Comparison of ENCODE assay signal across 18 cellular contexts in the genomic region with DNA sequence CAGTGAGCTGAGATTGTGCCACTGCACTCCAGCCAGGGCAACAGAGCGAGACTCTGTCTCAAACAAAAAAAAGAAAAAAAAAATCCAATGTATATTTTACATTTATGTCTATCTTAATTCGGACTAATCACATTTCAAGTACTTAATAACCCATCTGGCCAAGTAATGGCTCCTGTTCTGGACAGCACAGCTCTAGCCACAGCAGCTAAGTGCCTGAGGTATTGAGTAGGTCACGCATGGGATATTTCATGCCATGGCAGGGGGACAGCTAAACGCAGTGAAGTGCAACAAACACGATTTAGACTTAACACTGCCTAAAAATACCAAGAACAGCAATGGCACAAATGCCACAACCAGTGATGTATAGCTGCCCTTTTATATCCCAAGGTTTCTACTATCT. TPM values are rescaled to one million over a fixed set of nuclear protein-coding genes. Genes with fewer than 3 reads are reported as not detected.
A peak's percentile ranks its signal among the peaks of the same experiment; 100 is the strongest.
DNase-seq lines count a peak whose midpoint lies in the region; ATAC-seq and TF ChIP-seq lines count a peak whose summit lies in the region.
"Had no signal": no experiment of that assay in that cellular context is flagged by ENCODE, and none has a peak within 500 bp of the region (broad histone marks: within the 10 kb centered on the region; RNA-seq: fewer than 3 reads in every experiment).

No MANE protein-coding gene starts in this region.

- H3K27ac ChIP-seq in esophagus squamous epithelium, result no peak overlapping the region
- no peak overlapping the region for H3K27ac ChIP-seq in body of pancreas
- H3K27ac ChIP-seq: SJCRH30 had no signal

- H3K4me1 ChIP-seq in esophagus squamous epithelium, result peaks cover 1 to 19% (median 9%) of the 10 kb centered on the region in 3 donors
- H3K4me1 ChIP-seq in body of pancreas, result peaks cover under 1% of the 10 kb centered on the region
- H3K4me1 ChIP-seq: SJCRH30 had no signal

- no peak for ATAC-seq in activated T-helper 17 cell treated with anti-CD3 and anti-CD28 coated beads, Interleukin-2, amount 50 U/mL, for 72 hours (replicated peaks)
- ATAC-seq in GM19351 (IDR thresholded peaks at IDR 0.05; ENCODE audit: unreplicated experiment), result no peak
- ATAC-seq in body of pancreas, result no peak
- ATAC-seq: HCT116, K562, Panc1 had no signal

- H3K27ac Mint-ChIP-seq in activated naive CD8-positive, alpha-beta T cell, result peak overlapping the region; percentile 42
- H3K27ac Mint-ChIP-seq in activated naive CD8-positive, alpha-beta T cell treated with anti-CD3 and anti-CD28 coated beads for 36 hours, result no peak overlapping the region
- peak overlapping the region; percentile 15 for H3K27ac Mint-ChIP-seq in activated T-helper 17 cell treated with anti-CD3 and anti-CD28 coated beads, Interleukin-2, amount 50 U/mL, for 72 hours

- intact Hi-C loops in esophagus squamous epithelium (cut with DNase I), result no loop called here
- intact Hi-C loops in body of pancreas (cut with DNase I), result no loop called here

- no peak overlapping the region for H3K4me3 ChIP-seq in esophagus squamous epithelium
- H3K4me3 ChIP-seq in body of pancreas, result no peak overlapping the region
- H3K4me3 ChIP-seq: K562, SJCRH30 had no signal

- TF ChIP-seq POLR2A in esophagus squamous epithelium (IDR thresholded peaks at IDR 0.05) (no peak), body of pancreas (IDR thresholded peaks at IDR 0.05) (no peak)

- no peaks in the 10 kb centered on the region for H3K9me3 Mint-ChIP-seq in activated naive CD8-positive, alpha-beta T cell (ENCODE audit: low read depth)
- no peaks in the 10 kb centered on the region for H3K9me3 Mint-ChIP-seq in activated naive CD8-positive, alpha-beta T cell treated with anti-CD3 and anti-CD28 coated beads for 36 hours
- no peaks in the 10 kb centered on the region for H3K9me3 Mint-ChIP-seq in activated T-helper 17 cell treated with anti-CD3 and anti-CD28 coated beads, Interleukin-2, amount 50 U/mL, for 72 hours

- no peak overlapping the region for H3K4me3 Mint-ChIP-seq in activated naive CD8-positive, alpha-beta T cell
- H3K4me3 Mint-ChIP-seq in activated naive CD8-positive, alpha-beta T cell treated with anti-CD3 and anti-CD28 coated beads for 36 hours, result no peak overlapping the region
- no peak overlapping the region for H3K4me3 Mint-ChIP-seq in activated T-helper 17 cell treated with anti-CD3 and anti-CD28 coated beads, Interleukin-2, amount 50 U/mL, for 72 hours

- no peak for TF ChIP-seq CTCF in esophagus squamous epithelium (IDR thresholded peaks at IDR 0.05)
- no peak for TF ChIP-seq CTCF in body of pancreas (IDR thresholded peaks at IDR 0.05)

- peaks cover 0 to 40% (median 0%) of the 10 kb centered on the region in 3 donors for H3K36me3 ChIP-seq in esophagus squamous epithelium
- no peaks in the 10 kb centered on the region for H3K36me3 ChIP-seq in body of pancreas (replicated peaks in 1 of 2; ENCODE audit: insufficient read depth in 1 of 2, low read depth in 2 of 2)

- H3K27me3 ChIP-seq in esophagus squamous epithelium (no peaks in the 10 kb centered on the region), body of pancreas (no peaks in the 10 kb centered on the region)
- H3K27me3 ChIP-seq: SJCRH30 had no signal

- H3K27me3 Mint-ChIP-seq in activated naive CD8-positive, alpha-beta T cell, result no peaks in the 10 kb centered on the region
- H3K27me3 Mint-ChIP-seq in activated naive CD8-positive, alpha-beta T cell treated with anti-CD3 and anti-CD28 coated beads for 36 hours, result no peaks in the 10 kb centered on the region
- H3K27me3 Mint-ChIP-seq in activated T-helper 17 cell treated with anti-CD3 and anti-CD28 coated beads, Interleukin-2, amount 50 U/mL, for 72 hours, result no peaks in the 10 kb centered on the region

- 85% methylated on average over 5 of the region's 5 CpGs for WGBS in esophagus squamous epithelium, 2 donors
- WGBS in body of pancreas, 2 donors, result 85 to 88% methylated on average over 5 of the region's 5 CpGs

- H3K9me3 ChIP-seq in esophagus squamous epithelium, result no peaks in the 10 kb centered on the region
- no peaks in the 10 kb centered on the region for H3K9me3 ChIP-seq in body of pancreas
- H3K9me3 ChIP-seq: SJCRH30 had no signal

- peaks cover 60% of the 10 kb centered on the region for H3K4me1 Mint-ChIP-seq in activated naive CD8-positive, alpha-beta T cell (ENCODE audit: low read depth)
- peaks cover 40% of the 10 kb centered on the region for H3K4me1 Mint-ChIP-seq in activated naive CD8-positive, alpha-beta T cell treated with anti-CD3 and anti-CD28 coated beads for 36 hours
- H3K4me1 Mint-ChIP-seq in activated T-helper 17 cell treated with anti-CD3 and anti-CD28 coated beads, Interleukin-2, amount 50 U/mL, for 72 hours, result peaks cover 37% of the 10 kb centered on the region

- DNase-seq in activated naive CD8-positive, alpha-beta T cell treated with anti-CD3 and anti-CD28 coated beads for 36 hours, result no peak
- DNase-seq in NCI-H524 treated with DMSO at 0.1 percent for 48 hours (lab: John Stamatoyannopoulos, UW), result peak; percentile 63
- no peak for DNase-seq in esophagus squamous epithelium (lab: John Stamatoyannopoulos, UW)
- DNase-seq in body of pancreas, result no peak
- DNase-seq: C1 segment of cervical spinal cord, DMS79, GOT3, NCI-H1105 treated with DMSO at 0.1 percent for 48 hours, NCI-H1694, NCI-H2081 treated with DMSO at 0.1 percent for 48 hours, SJCRH30, SW 1271 had no signal

- H3K36me3 Mint-ChIP-seq in activated naive CD8-positive, alpha-beta T cell, result peaks cover 7% of the 10 kb centered on the region
- H3K36me3 Mint-ChIP-seq in activated naive CD8-positive, alpha-beta T cell treated with anti-CD3 and anti-CD28 coated beads for 36 hours, result peaks cover 42% of the 10 kb centered on the region
- peaks cover 88% of the 10 kb centered on the region for H3K36me3 Mint-ChIP-seq in activated T-helper 17 cell treated with anti-CD3 and anti-CD28 coated beads, Interleukin-2, amount 50 U/mL, for 72 hours (ENCODE audit: low read depth)

RNA-seq across cellular contexts. Expression of a gene that starts 8.0 kb away (rescaled TPM):
- total RNA-seq in activated naive CD8-positive, alpha-beta T cell treated with anti-CD3 and anti-CD28 coated beads for 36 hours, result 10 to 100 TPM; 68.7 to 68.9 TPM
- total RNA-seq in activated T-helper 17 cell treated with anti-CD3 and anti-CD28 coated beads, Interleukin-2, amount 50 U/mL, for 72 hours, result 10 to 100 TPM; 53.3 to 57.0 TPM
- 10 to 100 TPM; 19.1 to 57.5 (median 53.8) TPM for total RNA-seq in esophagus squamous epithelium
- 10 to 100 TPM; 10.5 to 18.2 TPM for total RNA-seq in body of pancreas
